ENCODE assay signal across 1 cellular context in the genomic region with DNA sequence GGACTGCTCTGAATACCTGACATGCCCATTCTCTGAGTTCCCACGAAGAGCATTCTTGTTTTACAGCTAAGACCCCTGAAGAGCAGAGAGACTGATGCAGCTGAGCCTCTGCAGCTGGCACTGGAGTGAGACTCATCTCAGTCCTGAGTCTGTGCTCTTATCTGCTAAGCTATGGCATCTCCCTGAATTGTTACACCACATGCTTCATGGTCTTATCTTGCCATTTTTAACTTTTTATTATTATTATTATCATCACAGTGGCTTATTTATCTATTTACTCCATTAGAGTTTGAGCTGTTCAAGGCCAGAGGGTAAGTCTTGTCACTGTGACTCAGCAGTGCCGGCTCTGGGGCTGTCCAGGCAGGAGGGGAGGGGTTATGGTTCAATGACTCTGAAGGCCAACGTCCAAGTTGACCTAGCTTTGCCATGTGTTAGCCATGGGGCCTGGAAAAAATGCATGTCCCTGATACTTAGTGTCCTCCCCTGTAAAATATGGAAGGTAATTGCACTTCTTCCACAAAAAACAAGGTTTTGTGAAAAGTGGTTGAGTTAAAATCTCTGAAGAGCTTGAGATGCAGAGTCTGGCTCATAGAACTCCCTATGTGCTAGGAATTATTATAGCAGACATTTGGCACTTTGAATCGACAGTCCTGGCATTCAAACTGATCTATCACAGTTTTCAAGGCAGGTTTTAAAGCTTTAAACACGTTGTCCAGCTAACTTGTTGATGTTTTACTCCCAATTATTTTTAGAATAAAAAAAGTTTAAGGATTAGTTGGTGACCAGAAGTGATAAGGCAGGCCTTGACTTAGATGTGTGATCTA.
TF ChIP-seq lines count a peak whose summit lies in the region.

No MANE protein-coding gene starts in this region.

TF ChIP-seq in K562, 482 proteins besides CTCF, POLR2A, EP300 and RAD21 (continued from another document and continues in another):
- TF ChIP-seq, protein P1, sequence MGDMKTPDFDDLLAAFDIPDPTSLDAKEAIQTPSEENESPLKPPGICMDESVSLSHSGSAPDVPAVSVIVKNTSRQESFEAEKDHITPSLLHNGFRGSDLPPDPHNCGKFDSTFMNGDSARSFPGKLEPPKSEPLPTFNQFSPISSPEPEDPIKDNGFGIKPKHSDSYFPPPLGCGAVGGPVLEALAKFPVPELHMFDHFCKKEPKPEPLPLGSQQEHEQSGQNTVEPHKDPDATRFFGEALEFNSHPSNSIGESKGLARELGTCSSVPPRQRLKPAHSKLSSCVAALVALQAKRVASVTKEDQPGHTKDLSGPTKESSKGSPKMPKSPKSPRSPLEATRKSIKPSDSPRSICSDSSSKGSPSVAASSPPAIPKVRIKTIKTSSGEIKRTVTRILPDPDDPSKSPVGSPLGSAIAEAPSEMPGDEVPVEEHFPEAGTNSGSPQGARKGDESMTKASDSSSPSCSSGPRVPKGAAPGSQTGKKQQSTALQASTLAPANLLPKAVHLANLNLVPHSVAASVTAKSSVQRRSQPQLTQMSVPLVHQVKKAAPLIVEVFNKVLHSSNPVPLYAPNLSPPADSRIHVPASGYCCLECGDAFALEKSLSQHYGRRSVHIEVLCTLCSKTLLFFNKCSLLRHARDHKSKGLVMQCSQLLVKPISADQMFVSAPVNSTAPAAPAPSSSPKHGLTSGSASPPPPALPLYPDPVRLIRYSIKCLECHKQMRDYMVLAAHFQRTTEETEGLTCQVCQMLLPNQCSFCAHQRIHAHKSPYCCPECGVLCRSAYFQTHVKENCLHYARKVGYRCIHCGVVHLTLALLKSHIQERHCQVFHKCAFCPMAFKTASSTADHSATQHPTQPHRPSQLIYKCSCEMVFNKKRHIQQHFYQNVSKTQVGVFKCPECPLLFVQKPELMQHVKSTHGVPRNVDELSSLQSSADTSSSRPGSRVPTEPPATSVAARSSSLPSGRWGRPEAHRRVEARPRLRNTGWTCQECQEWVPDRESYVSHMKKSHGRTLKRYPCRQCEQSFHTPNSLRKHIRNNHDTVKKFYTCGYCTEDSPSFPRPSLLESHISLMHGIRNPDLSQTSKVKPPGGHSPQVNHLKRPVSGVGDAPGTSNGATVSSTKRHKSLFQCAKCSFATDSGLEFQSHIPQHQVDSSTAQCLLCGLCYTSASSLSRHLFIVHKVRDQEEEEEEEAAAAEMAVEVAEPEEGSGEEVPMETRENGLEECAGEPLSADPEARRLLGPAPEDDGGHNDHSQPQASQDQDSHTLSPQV (IDR thresholded peaks at IDR 0.05): peak; percentile 96
- TF ChIP-seq, protein P2, sequence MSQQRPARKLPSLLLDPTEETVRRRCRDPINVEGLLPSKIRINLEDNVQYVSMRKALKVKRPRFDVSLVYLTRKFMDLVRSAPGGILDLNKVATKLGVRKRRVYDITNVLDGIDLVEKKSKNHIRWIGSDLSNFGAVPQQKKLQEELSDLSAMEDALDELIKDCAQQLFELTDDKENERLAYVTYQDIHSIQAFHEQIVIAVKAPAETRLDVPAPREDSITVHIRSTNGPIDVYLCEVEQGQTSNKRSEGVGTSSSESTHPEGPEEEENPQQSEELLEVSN (IDR thresholded peaks at IDR 0.05; ENCODE audit: borderline replicate concordance in 1 of 2, extremely low read depth in 1 of 2, insufficient read depth in 1 of 2, insufficient read length in 1 of 2, low read depth in 1 of 2, low read length in 1 of 2, poor library complexity in 1 of 2, severe bottlenecking in 1 of 2): peak in 1 of 2 experiments; percentile 51
- TF ChIP-seq NFE2 (IDR thresholded peaks at IDR 0.05; ENCODE audit: low read depth): peak; percentile 90
- TF ChIP-seq EHMT2 (IDR thresholded peaks at IDR 0.05): peak; percentile 81
- TF ChIP-seq, protein P3, sequence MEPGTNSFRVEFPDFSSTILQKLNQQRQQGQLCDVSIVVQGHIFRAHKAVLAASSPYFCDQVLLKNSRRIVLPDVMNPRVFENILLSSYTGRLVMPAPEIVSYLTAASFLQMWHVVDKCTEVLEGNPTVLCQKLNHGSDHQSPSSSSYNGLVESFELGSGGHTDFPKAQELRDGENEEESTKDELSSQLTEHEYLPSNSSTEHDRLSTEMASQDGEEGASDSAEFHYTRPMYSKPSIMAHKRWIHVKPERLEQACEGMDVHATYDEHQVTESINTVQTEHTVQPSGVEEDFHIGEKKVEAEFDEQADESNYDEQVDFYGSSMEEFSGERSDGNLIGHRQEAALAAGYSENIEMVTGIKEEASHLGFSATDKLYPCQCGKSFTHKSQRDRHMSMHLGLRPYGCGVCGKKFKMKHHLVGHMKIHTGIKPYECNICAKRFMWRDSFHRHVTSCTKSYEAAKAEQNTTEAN (CRISPR knock-in tag; IDR thresholded peaks at IDR 0.05): no peak
- TF ChIP-seq, protein P4, sequence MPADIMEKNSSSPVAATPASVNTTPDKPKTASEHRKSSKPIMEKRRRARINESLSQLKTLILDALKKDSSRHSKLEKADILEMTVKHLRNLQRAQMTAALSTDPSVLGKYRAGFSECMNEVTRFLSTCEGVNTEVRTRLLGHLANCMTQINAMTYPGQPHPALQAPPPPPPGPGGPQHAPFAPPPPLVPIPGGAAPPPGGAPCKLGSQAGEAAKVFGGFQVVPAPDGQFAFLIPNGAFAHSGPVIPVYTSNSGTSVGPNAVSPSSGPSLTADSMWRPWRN (IDR thresholded peaks at IDR 0.05; ENCODE audit: low read depth): no peak
- no peak for TF ChIP-seq ZNF197 (CRISPR knock-in tag; IDR thresholded peaks at IDR 0.05; ENCODE audit: low read depth)
- no peak for TF ChIP-seq ZNF589 (CRISPR knock-in tag; IDR thresholded peaks at IDR 0.05; ENCODE audit: low read depth)
- peak; percentile 24; the same call in 1 of the 2 replicates for TF ChIP-seq CBFA2T3 (IDR thresholded peaks at IDR 0.05)
- no peak for TF ChIP-seq ESRRA (IDR thresholded peaks at IDR 0.05; ENCODE audit: borderline replicate concordance, low read depth)
- TF ChIP-seq NR4A1 (CRISPR knock-in tag; IDR thresholded peaks at IDR 0.05): no peak
- TF ChIP-seq NR4A1 (tag; IDR thresholded peaks at IDR 0.05): no peak
- TF ChIP-seq CREM (IDR thresholded peaks at IDR 0.05; ENCODE audit: low read depth): no peak
- TF ChIP-seq MCM3 (IDR thresholded peaks at IDR 0.05): no peak
- TF ChIP-seq ARNT (IDR thresholded peaks at IDR 0.05): no peak
- TF ChIP-seq NFE2L1 (tag; IDR thresholded peaks at IDR 0.05; ENCODE audit: borderline replicate concordance, low read depth): peak; percentile 40; the same call in 1 of the 2 replicates
- TF ChIP-seq C11orf30 (IDR thresholded peaks at IDR 0.05; ENCODE audit: low read depth): peak; percentile 90
- no peak for TF ChIP-seq CHCHD3 (CRISPR knock-in tag; IDR thresholded peaks at IDR 0.05)
- TF ChIP-seq, protein P5, sequence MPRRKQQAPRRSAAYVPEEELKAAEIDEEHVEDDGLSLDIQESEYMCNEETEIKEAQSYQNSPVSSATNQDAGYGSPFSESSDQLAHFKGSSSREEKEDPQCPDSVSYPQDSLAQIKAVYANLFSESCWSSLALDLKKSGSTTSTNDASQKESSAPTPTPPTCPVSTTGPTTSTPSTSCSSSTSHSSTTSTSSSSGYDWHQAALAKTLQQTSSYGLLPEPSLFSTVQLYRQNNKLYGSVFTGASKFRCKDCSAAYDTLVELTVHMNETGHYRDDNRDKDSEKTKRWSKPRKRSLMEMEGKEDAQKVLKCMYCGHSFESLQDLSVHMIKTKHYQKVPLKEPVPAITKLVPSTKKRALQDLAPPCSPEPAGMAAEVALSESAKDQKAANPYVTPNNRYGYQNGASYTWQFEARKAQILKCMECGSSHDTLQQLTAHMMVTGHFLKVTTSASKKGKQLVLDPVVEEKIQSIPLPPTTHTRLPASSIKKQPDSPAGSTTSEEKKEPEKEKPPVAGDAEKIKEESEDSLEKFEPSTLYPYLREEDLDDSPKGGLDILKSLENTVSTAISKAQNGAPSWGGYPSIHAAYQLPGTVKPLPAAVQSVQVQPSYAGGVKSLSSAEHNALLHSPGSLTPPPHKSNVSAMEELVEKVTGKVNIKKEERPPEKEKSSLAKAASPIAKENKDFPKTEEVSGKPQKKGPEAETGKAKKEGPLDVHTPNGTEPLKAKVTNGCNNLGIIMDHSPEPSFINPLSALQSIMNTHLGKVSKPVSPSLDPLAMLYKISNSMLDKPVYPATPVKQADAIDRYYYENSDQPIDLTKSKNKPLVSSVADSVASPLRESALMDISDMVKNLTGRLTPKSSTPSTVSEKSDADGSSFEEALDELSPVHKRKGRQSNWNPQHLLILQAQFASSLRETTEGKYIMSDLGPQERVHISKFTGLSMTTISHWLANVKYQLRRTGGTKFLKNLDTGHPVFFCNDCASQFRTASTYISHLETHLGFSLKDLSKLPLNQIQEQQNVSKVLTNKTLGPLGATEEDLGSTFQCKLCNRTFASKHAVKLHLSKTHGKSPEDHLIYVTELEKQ (CRISPR knock-in tag; IDR thresholded peaks at IDR 0.05): no peak
- TF ChIP-seq DPF2 (IDR thresholded peaks at IDR 0.05): peak; percentile 37; the same call in 1 of the 2 replicates
- TF ChIP-seq ZNF41 (CRISPR knock-in tag; conservative IDR thresholded peaks at IDR 0.05): no peak
- TF ChIP-seq TSC22D4 (tag; IDR thresholded peaks at IDR 0.05): no peak
- TF ChIP-seq, protein P6, sequence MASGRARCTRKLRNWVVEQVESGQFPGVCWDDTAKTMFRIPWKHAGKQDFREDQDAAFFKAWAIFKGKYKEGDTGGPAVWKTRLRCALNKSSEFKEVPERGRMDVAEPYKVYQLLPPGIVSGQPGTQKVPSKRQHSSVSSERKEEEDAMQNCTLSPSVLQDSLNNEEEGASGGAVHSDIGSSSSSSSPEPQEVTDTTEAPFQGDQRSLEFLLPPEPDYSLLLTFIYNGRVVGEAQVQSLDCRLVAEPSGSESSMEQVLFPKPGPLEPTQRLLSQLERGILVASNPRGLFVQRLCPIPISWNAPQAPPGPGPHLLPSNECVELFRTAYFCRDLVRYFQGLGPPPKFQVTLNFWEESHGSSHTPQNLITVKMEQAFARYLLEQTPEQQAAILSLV (tag; IDR thresholded peaks at IDR 0.05): no peak
- no peak for TF ChIP-seq SMAD3 (CRISPR knock-in tag; conservative IDR thresholded peaks at IDR 0.05)
- TF ChIP-seq, protein P7, sequence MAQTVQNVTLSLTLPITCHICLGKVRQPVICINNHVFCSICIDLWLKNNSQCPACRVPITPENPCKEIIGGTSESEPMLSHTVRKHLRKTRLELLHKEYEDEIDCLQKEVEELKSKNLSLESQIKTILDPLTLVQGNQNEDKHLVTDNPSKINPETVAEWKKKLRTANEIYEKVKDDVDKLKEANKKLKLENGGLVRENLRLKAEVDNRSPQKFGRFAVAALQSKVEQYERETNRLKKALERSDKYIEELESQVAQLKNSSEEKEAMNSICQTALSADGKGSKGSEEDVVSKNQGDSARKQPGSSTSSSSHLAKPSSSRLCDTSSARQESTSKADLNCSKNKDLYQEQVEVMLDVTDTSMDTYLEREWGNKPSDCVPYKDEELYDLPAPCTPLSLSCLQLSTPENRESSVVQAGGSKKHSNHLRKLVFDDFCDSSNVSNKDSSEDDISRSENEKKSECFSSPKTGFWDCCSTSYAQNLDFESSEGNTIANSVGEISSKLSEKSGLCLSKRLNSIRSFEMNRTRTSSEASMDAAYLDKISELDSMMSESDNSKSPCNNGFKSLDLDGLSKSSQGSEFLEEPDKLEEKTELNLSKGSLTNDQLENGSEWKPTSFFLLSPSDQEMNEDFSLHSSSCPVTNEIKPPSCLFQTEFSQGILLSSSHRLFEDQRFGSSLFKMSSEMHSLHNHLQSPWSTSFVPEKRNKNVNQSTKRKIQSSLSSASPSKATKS (CRISPR knock-in tag; IDR thresholded peaks at IDR 0.05): no peak
- TF ChIP-seq, protein P8, sequence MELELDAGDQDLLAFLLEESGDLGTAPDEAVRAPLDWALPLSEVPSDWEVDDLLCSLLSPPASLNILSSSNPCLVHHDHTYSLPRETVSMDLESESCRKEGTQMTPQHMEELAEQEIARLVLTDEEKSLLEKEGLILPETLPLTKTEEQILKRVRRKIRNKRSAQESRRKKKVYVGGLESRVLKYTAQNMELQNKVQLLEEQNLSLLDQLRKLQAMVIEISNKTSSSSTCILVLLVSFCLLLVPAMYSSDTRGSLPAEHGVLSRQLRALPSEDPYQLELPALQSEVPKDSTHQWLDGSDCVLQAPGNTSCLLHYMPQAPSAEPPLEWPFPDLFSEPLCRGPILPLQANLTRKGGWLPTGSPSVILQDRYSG (tag; conservative IDR thresholded peaks at IDR 0.05; ENCODE audit: low read depth): peak; percentile 59; the same call in 1 of the 2 replicates
- 0 out of 2 replicates have a peak, but pooled peaks have one; percentile 20 for TF ChIP-seq SMARCE1 (IDR thresholded peaks at IDR 0.05)
- TF ChIP-seq, protein P9, sequence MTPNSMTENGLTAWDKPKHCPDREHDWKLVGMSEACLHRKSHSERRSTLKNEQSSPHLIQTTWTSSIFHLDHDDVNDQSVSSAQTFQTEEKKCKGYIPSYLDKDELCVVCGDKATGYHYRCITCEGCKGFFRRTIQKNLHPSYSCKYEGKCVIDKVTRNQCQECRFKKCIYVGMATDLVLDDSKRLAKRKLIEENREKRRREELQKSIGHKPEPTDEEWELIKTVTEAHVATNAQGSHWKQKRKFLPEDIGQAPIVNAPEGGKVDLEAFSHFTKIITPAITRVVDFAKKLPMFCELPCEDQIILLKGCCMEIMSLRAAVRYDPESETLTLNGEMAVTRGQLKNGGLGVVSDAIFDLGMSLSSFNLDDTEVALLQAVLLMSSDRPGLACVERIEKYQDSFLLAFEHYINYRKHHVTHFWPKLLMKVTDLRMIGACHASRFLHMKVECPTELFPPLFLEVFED (CRISPR knock-in tag; conservative IDR thresholded peaks at IDR 0.05): no peak
- TF ChIP-seq CHD1 (IDR thresholded peaks at IDR 0.05; ENCODE audit: low read length): no peak
- TF ChIP-seq PCBP1 (IDR thresholded peaks at IDR 0.05; ENCODE audit: low read depth, low read length, poor library complexity, severe bottlenecking): no peak
- TF ChIP-seq ZKSCAN1 (IDR thresholded peaks at IDR 0.05; ENCODE audit: low read depth, low read length): no peak
- peak; percentile 84 for TF ChIP-seq ZNF316 (IDR thresholded peaks at IDR 0.05)
- no peak for TF ChIP-seq ZSCAN32 (CRISPR knock-in tag; IDR thresholded peaks at IDR 0.05)
- TF ChIP-seq U2AF2 (optimal IDR thresholded peaks at IDR 0.05; ENCODE audit: low read depth, low read length): no peak
- TF ChIP-seq SREBF2 (CRISPR knock-in tag; IDR thresholded peaks at IDR 0.05): no peak
- TF ChIP-seq, protein P10, sequence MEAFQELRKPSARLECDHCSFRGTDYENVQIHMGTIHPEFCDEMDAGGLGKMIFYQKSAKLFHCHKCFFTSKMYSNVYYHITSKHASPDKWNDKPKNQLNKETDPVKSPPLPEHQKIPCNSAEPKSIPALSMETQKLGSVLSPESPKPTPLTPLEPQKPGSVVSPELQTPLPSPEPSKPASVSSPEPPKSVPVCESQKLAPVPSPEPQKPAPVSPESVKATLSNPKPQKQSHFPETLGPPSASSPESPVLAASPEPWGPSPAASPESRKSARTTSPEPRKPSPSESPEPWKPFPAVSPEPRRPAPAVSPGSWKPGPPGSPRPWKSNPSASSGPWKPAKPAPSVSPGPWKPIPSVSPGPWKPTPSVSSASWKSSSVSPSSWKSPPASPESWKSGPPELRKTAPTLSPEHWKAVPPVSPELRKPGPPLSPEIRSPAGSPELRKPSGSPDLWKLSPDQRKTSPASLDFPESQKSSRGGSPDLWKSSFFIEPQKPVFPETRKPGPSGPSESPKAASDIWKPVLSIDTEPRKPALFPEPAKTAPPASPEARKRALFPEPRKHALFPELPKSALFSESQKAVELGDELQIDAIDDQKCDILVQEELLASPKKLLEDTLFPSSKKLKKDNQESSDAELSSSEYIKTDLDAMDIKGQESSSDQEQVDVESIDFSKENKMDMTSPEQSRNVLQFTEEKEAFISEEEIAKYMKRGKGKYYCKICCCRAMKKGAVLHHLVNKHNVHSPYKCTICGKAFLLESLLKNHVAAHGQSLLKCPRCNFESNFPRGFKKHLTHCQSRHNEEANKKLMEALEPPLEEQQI (IDR thresholded peaks at IDR 0.05): no peak
- no peak for TF ChIP-seq NR2C2 (CRISPR knock-in tag; IDR thresholded peaks at IDR 0.05)
- peak; percentile 87 for TF ChIP-seq NR2C2 (tag; IDR thresholded peaks at IDR 0.05)
- no peak for TF ChIP-seq KAT2B (IDR thresholded peaks at IDR 0.05; ENCODE audit: low read depth, low read length)
- TF ChIP-seq WHSC1 (IDR thresholded peaks at IDR 0.05; ENCODE audit: low read length): no peak
- TF ChIP-seq MAFK (IDR thresholded peaks at IDR 0.05; ENCODE audit: low read length): peak; percentile 77
- TF ChIP-seq SMARCA4 (IDR thresholded peaks at IDR 0.05): 0 out of 2 replicates have a peak, but pooled peaks have one; percentile 32
